ENCODE assay signal across 9 cellular contexts in the genomic region with DNA sequence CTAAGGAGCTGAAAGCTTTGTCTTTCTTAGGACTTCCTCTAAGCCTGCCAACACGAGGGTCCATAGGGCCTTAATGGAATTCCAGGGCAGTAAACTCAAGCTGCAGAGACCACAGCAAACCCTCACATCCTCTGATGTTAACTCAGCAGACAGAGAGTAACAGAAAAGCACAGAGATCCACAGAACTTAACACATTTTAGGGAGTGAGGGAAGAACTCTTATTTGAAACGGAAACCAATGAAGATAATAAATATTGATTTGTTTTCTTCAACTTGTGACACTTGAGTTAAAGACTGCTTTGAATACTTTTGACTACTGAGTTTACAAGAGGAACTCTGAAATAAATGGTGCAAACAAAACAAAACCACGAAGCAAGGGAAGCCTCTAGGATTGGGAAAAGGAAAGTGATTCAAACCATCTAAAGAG. TPM values are rescaled to one million over a fixed set of nuclear protein-coding genes. Genes with fewer than 3 reads are reported as not detected.
DNase-seq lines count a peak whose midpoint lies in the region; ATAC-seq and TF ChIP-seq lines count a peak whose summit lies in the region.
"Had no signal": no experiment of that assay in that cellular context is flagged by ENCODE, and none has a peak within 500 bp of the region (broad histone marks: within the 10 kb centered on the region; RNA-seq: fewer than 3 reads in every experiment).

No MANE protein-coding gene starts in this region.

- TF ChIP-seq EP300 in esophagus muscularis mucosa (IDR thresholded peaks at IDR 0.05) (no peak), upper lobe of left lung (IDR thresholded peaks at IDR 0.05) (no peak)

- H3K27me3 ChIP-seq in esophagus muscularis mucosa, result no peaks in the 10 kb centered on the region
- no peaks in the 10 kb centered on the region for H3K27me3 ChIP-seq in upper lobe of left lung
- H3K27me3 ChIP-seq in foreskin keratinocyte, result no peaks in the 10 kb centered on the region

- H3K36me3 ChIP-seq in esophagus muscularis mucosa (peaks cover 3 to 76% (median 64%) of the 10 kb centered on the region in 4 donors), upper lobe of left lung (peaks cover 15 to 90% (median 42%) of the 10 kb centered on the region in 4 donors)

- intact Hi-C loops in esophagus muscularis mucosa (cut with DNase I), result no loop called here

- H3K4me3 ChIP-seq in esophagus muscularis mucosa (peak overlapping the region in 2 of 4 donors; percentile 13), upper lobe of left lung (no peak overlapping the region)

- DNase-seq in DMS 273 (lab: John Stamatoyannopoulos, UW; ENCODE audit: unreplicated experiment) (peak; percentile 62), DMS 273 treated with DMSO at 0.1 percent for 48 hours (lab: John Stamatoyannopoulos, UW) (no peak), esophagus muscularis mucosa (ENCODE audit: extremely low spot score) (no peak), myocyte (ENCODE audit: low read depth) (peak; percentile 55), upper lobe of left lung (no peak), activated gamma-delta T cell treated with Interleukin-2 at 50 U/mL for 16 hours (no peak), middle frontal gyrus (ENCODE audit: extremely low spot score, low spot score) (no peak), foreskin keratinocyte (no peak)
- DNase-seq: KG1 had no signal

- ATAC-seq in upper lobe of left lung (ENCODE audit: low FRiP score in 2 of 2) (peak in 1 of 2 donors; percentile 54), foreskin keratinocyte (no peak)

- no peak for TF ChIP-seq POLR2A in esophagus muscularis mucosa (IDR thresholded peaks at IDR 0.05; ENCODE audit: low read depth)
- no peak for TF ChIP-seq POLR2A in upper lobe of left lung (IDR thresholded peaks at IDR 0.05)

- peaks cover 35 to 74% (median 67%) of the 10 kb centered on the region in 4 donors for H3K4me1 ChIP-seq in esophagus muscularis mucosa
- H3K4me1 ChIP-seq in upper lobe of left lung, result peaks cover 48 to 60% (median 55%) of the 10 kb centered on the region in 4 donors
- peaks cover 14% of the 10 kb centered on the region for H3K4me1 ChIP-seq in foreskin keratinocyte

- peak overlapping the region; percentile 79 to 87 (median 82) for H3K27ac ChIP-seq in esophagus muscularis mucosa (replicated peaks in 1 of 4)
- peak overlapping the region; percentile 80 to 89 (median 82) for H3K27ac ChIP-seq in upper lobe of left lung
- no peak overlapping the region for H3K27ac ChIP-seq in foreskin keratinocyte

- 20% methylated on average over 3 of the region's 3 CpGs for WGBS in esophagus muscularis mucosa
- 30% methylated on average over 3 of the region's 3 CpGs for WGBS in upper lobe of left lung, 2 donors

- no peak for TF ChIP-seq CTCF in esophagus muscularis mucosa (IDR thresholded peaks at IDR 0.05)
- no peak for TF ChIP-seq CTCF in upper lobe of left lung (IDR thresholded peaks at IDR 0.05)
- TF ChIP-seq CTCF in foreskin keratinocyte (conservative IDR thresholded peaks at IDR 0.05), result no peak

- no peaks in the 10 kb centered on the region for H3K9me3 ChIP-seq in esophagus muscularis mucosa
- H3K9me3 ChIP-seq in upper lobe of left lung, result no peaks in the 10 kb centered on the region

RNA-seq across cellular contexts. Expression of gene DYNC1LI2, which starts 9.4 kb away (rescaled TPM):
- 100 to 1,000 TPM; 167 to 203 (median 186) TPM for total RNA-seq in esophagus muscularis mucosa
- total RNA-seq in myocyte, result 108 and 137 TPM in 2 replicates
- 79.6 TPM for polyA plus RNA-seq in myocyte (2012)
- total RNA-seq in upper lobe of left lung, result 100 to 1,000 TPM in 5 of 6 donors, 10 to 100 TPM in 1; 91.5 to 190 (median 132) TPM
- 61.7 and 69.7 TPM in 2 replicates for total RNA-seq in foreskin keratinocyte
- 18.1 and 19.5 TPM in 2 replicates for polyA plus RNA-seq in foreskin keratinocyte

RNA-seq across cellular contexts. Expression of gene CMTM4, which starts 45.4 kb away (rescaled TPM):
- total RNA-seq in esophagus muscularis mucosa (10 to 100 TPM in 3 of 4 donors, 1 to 10 TPM in 1; 9.8 to 19.8 (median 15.0) TPM), myocyte (10.7 and 10.9 TPM in 2 replicates), upper lobe of left lung (10 to 100 TPM; 35.6 to 82.1 (median 55.1) TPM), foreskin keratinocyte (18.8 and 20.3 TPM in 2 replicates)
- polyA plus RNA-seq in myocyte (2012), result 15.7 TPM
- polyA plus RNA-seq in foreskin keratinocyte, result 5.4 and 6.6 TPM in 2 replicates

RNA-seq across cellular contexts. Expression of gene TERB1, which starts 59.4 kb away (rescaled TPM):
- total RNA-seq in esophagus muscularis mucosa (not detected), myocyte (not detected in 2 replicates), upper lobe of left lung (under 1 TPM in 2 of 6 donors, not detected in 4; 0.31 to 0.55 TPM), foreskin keratinocyte (0.04 TPM in 1 of 2 replicates, not detected in the other)
- not detected for polyA plus RNA-seq in myocyte (2012)
- not detected in 2 replicates for polyA plus RNA-seq in foreskin keratinocyte

Comparison
In these comparisons a context has a peak if more than half of its experiments do, and no peak if none do; other contexts are left out.
1. DNase-seq: peak in DMS 273 (single experiment) and myocyte (single experiment); none in DMS 273 treated with DMSO at 0.1 percent for 48 hours (single experiment), esophagus muscularis mucosa (single experiment), upper lobe of left lung (0 of 2), activated gamma-delta T cell treated with Interleukin-2 at 50 U/mL for 16 hours (single experiment), middle frontal gyrus (single experiment) and foreskin keratinocyte (0 of 2).